In the genomic region with DNA sequence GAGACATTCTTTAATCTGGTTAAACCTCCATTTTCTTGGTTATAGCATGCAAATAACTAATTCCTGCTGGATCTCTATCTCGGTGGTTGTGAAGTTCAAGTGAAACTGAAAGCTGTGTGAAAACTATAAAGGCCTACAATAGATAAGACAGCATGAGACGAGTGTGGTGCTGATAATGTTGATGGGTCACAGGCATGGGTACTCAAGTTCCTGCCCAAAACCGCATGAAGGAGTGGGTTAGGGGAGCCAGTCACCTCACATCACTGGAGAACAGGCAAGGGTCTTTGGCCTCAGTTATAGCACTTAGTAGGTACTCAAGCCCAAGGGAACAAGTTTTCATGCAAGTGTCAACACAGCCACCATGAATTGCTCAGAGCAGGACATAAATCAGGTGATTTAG, we compare ENCODE assay signal across 16 cellular contexts. TPM values are rescaled to one million over a fixed set of nuclear protein-coding genes. Genes with fewer than 3 reads are reported as not detected.
DNase-seq lines count a peak whose midpoint lies in the region; ATAC-seq and TF ChIP-seq lines count a peak whose summit lies in the region.
"Had no signal": no experiment of that assay in that cellular context is flagged by ENCODE, and none has a peak within 500 bp of the region (broad histone marks: within the 10 kb centered on the region; RNA-seq: fewer than 3 reads in every experiment).

No MANE protein-coding gene starts in this region.

- H3K36me3 Mint-ChIP-seq in activated naive CD4-positive, alpha-beta T cell treated with anti-CD3 and anti-CD28 coated beads, Interleukin-2, amount 10 ng/mL, durations not matched to agents 7 days and 5 days: no peaks in the 10 kb centered on the region

- H3K9me3 Mint-ChIP-seq in activated naive CD4-positive, alpha-beta T cell treated with anti-CD3 and anti-CD28 coated beads, Interleukin-2, amount 10 ng/mL, durations not matched to agents 7 days and 5 days: no peaks in the 10 kb centered on the region
- H3K9me3 Mint-ChIP-seq: neural crest cell had no signal

- H3K4me1 Mint-ChIP-seq in activated naive CD4-positive, alpha-beta T cell treated with anti-CD3 and anti-CD28 coated beads, Interleukin-2, amount 10 ng/mL, durations not matched to agents 7 days and 5 days: peaks cover 21% of the 10 kb centered on the region
- H3K4me1 Mint-ChIP-seq: neural crest cell had no signal

- no peak overlapping the region for H3K27ac ChIP-seq in smooth muscle cell (ENCODE audit: low read depth)
- H3K27ac ChIP-seq: colonic mucosa, uterus had no signal

- WGBS in smooth muscle cell (ENCODE audit: low lambda C conversion rate): 24% methylated on average over 3 of the region's 3 CpGs

- H3K27me3 Mint-ChIP-seq in activated naive CD4-positive, alpha-beta T cell treated with anti-CD3 and anti-CD28 coated beads, Interleukin-2, amount 10 ng/mL, durations not matched to agents 7 days and 5 days: no peaks in the 10 kb centered on the region

- no peaks in the 10 kb centered on the region for H4K20me1 ChIP-seq in smooth muscle cell (ENCODE audit: low read depth)

- H3K79me2 ChIP-seq in smooth muscle cell (ENCODE audit: low read depth): no peaks in the 10 kb centered on the region

- H3K4me1 ChIP-seq in smooth muscle cell (ENCODE audit: low read depth): peaks cover 8% of the 10 kb centered on the region
- H3K4me1 ChIP-seq: colonic mucosa, uterus had no signal

- H3K4me2 ChIP-seq in smooth muscle cell: peak overlapping the region; percentile 41

- no peak for TF ChIP-seq CTCF in smooth muscle cell (IDR thresholded peaks at IDR 0.05; ENCODE audit: borderline replicate concordance, insufficient read depth, poor library complexity, severe bottlenecking)

- peak; percentile 14 for DNase-seq in activated naive CD4-positive, alpha-beta T cell treated with Interleukin-2 at 50 U/mL for 16 hours
- DNase-seq in activated naive CD4-positive, alpha-beta T cell (lab: John Stamatoyannopoulos, UW): no peak
- peak; percentile 35 for DNase-seq in activated naive CD4-positive, alpha-beta T cell treated with anti-CD3 and anti-CD28 coated beads, Interleukin-2, amount 10 ng/mL, durations not matched to agents 7 days and 5 days
- DNase-seq in smooth muscle cell (lab: John Stamatoyannopoulos, UW; ENCODE audit: unreplicated experiment): no peak
- no peak for DNase-seq in globus pallidus (ENCODE audit: low spot score)
- no peak for DNase-seq in NCI-H1930 (lab: John Stamatoyannopoulos, UW)
- DNase-seq: colonic mucosa, foreskin fibroblast, KG1, PC-3, uterus had no signal

- no peaks in the 10 kb centered on the region for H3F3A ChIP-seq in smooth muscle cell (ENCODE audit: low read depth)

- H3K9me3 ChIP-seq in smooth muscle cell (replicated peaks; ENCODE audit: low read depth): no peaks in the 10 kb centered on the region
- H3K9me3 ChIP-seq: colonic mucosa, uterus had no signal

- no peaks in the 10 kb centered on the region for H3K36me3 ChIP-seq in smooth muscle cell (ENCODE audit: low read depth)
- H3K36me3 ChIP-seq: colonic mucosa, uterus had no signal

- H3K4me3 Mint-ChIP-seq in activated naive CD4-positive, alpha-beta T cell treated with anti-CD3 and anti-CD28 coated beads, Interleukin-2, amount 10 ng/mL, durations not matched to agents 7 days and 5 days: no peak overlapping the region
- H3K4me3 Mint-ChIP-seq: neural crest cell had no signal

- H3K4me3 ChIP-seq in smooth muscle cell: no peak overlapping the region
- H3K4me3 ChIP-seq: colonic mucosa, uterus had no signal

- no peaks in the 10 kb centered on the region for H3K27me3 ChIP-seq in smooth muscle cell (ENCODE audit: low read depth)
- H3K27me3 ChIP-seq: colonic mucosa, uterus had no signal

- ATAC-seq in HG03571 (IDR thresholded peaks at IDR 0.05; ENCODE audit: unreplicated experiment) (peak; percentile 37), GM19463 (IDR thresholded peaks at IDR 0.05; ENCODE audit: unreplicated experiment) (no peak)
- ATAC-seq: PC-3 had no signal

- H3K27ac Mint-ChIP-seq in activated naive CD4-positive, alpha-beta T cell treated with anti-CD3 and anti-CD28 coated beads, Interleukin-2, amount 10 ng/mL, durations not matched to agents 7 days and 5 days: no peak overlapping the region

- CTCF ChIA-PET in activated naive CD4-positive, alpha-beta T cell treated with anti-CD3 and anti-CD28 coated beads, Interleukin-2, amount 10 ng/mL, durations not matched to agents 7 days and 5 days (lab: Charles Lee): interaction anchor here (0.9 to 1.3 kb wide), 4 partner anchors 139 to 940 kb away, joined by 3 to 4 read pairs (median 4); no protein-coding TSS in a partner anchor

- H2AFZ ChIP-seq in smooth muscle cell (ENCODE audit: low read depth): no peak overlapping the region

- H3K9ac ChIP-seq in smooth muscle cell (ENCODE audit: low read depth): no peak overlapping the region

RNA-seq across cellular contexts. Expression of a gene that starts 16.7 kb away (rescaled TPM):
- total RNA-seq in smooth muscle cell: not detected in 2 replicates
- polyA plus RNA-seq in smooth muscle cell: not detected in 2 replicates
- total RNA-seq: colonic mucosa; neural crest cell; PC-3; T-helper 1 cell treated with Interleukin-12 subunit alpha and Interleukin-12 subunit beta and Interleukin-4 antibody, amounts not matched to agents 30 ng/mL and 1 ng/mL, for 36 hours; uterus had no signal
- polyA plus RNA-seq: AG04450 had no signal

Comparison
In these comparisons a context has a peak if more than half of its experiments do, and no peak if none do; other contexts are left out.
1. DNase-seq: peak in activated naive CD4-positive, alpha-beta T cell treated with Interleukin-2 at 50 U/mL for 16 hours (single experiment) and activated naive CD4-positive, alpha-beta T cell treated with anti-CD3 and anti-CD28 coated beads, Interleukin-2, amount 10 ng/mL, durations not matched to agents 7 days and 5 days (single experiment); none in activated naive CD4-positive, alpha-beta T cell (0 of 4), smooth muscle cell (single experiment), globus pallidus (single experiment) and NCI-H1930 (0 of 2).